In the genomic region with DNA sequence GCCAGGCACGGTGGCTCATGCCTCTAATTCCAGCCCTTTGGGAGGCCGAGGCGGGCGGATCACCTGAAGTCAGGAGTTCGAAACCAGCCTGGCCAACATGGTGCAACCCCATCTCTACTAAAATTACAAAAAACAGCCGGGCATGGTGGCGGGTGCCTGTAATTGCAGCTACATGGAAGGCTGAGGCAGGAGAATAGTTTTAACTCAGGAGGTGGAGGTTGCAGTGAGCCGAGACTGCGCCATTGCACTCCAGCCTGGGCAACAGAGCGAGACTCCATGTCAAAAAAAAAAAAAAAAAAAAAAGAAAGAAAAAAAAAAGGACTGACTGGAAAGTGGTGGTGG, we compare ENCODE assay signal across 9 cellular contexts. TPM values are rescaled to one million over a fixed set of nuclear protein-coding genes. Genes with fewer than 3 reads are reported as not detected.
"Had no signal": no experiment of that assay in that cellular context is flagged by ENCODE, and none has a peak within 500 bp of the region (broad histone marks: within the 10 kb centered on the region; RNA-seq: fewer than 3 reads in every experiment).

No MANE protein-coding gene starts in this region.

RNA-seq across cellular contexts. Expression of a gene that starts 9.3 kb away (rescaled TPM):
- total RNA-seq: HT1080, LHCN-M2, MCF 10A, PC-9, Peyer's patch, Right ventricle myocardium superior, RPMI7951, SJSA1 had no signal

RNA-seq across cellular contexts. Expression of a gene that starts 11.3 kb away (rescaled TPM):
- total RNA-seq: HT1080, MCF 10A, PC-9 had no signal
- polyA plus RNA-seq: IgD-negative memory B cell had no signal
